ENCODE assay signal across 1 cellular context in the genomic region with DNA sequence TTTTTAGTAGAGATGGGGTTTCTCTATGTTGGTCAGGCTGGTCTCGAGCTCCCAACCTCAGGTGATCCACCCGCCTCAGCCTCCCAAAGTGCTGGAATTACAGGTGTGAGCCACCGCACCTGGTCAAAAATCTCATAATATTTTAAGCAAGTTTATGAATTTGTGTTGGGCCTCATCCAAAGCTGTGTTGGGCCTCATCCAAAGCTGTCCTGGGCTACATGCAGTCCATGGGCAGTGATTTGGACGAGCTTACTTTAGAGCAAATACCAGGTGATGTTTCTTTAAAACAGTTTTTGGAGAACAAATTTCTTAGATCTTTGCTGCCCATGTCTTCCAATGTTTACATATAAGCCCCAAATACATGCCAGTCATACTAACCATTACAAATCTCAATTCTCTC.
TF ChIP-seq lines count a peak whose summit lies in the region.

No MANE protein-coding gene starts in this region.

TF ChIP-seq in GM23338, 12 proteins besides CTCF, POLR2A, EP300 and RAD21 (continued from another document):
- TF ChIP-seq, protein P1, sequence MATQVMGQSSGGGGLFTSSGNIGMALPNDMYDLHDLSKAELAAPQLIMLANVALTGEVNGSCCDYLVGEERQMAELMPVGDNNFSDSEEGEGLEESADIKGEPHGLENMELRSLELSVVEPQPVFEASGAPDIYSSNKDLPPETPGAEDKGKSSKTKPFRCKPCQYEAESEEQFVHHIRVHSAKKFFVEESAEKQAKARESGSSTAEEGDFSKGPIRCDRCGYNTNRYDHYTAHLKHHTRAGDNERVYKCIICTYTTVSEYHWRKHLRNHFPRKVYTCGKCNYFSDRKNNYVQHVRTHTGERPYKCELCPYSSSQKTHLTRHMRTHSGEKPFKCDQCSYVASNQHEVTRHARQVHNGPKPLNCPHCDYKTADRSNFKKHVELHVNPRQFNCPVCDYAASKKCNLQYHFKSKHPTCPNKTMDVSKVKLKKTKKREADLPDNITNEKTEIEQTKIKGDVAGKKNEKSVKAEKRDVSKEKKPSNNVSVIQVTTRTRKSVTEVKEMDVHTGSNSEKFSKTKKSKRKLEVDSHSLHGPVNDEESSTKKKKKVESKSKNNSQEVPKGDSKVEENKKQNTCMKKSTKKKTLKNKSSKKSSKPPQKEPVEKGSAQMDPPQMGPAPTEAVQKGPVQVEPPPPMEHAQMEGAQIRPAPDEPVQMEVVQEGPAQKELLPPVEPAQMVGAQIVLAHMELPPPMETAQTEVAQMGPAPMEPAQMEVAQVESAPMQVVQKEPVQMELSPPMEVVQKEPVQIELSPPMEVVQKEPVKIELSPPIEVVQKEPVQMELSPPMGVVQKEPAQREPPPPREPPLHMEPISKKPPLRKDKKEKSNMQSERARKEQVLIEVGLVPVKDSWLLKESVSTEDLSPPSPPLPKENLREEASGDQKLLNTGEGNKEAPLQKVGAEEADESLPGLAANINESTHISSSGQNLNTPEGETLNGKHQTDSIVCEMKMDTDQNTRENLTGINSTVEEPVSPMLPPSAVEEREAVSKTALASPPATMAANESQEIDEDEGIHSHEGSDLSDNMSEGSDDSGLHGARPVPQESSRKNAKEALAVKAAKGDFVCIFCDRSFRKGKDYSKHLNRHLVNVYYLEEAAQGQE (IDR thresholded peaks at IDR 0.05; ENCODE audit: unreplicated experiment): no peak
- no peak for TF ChIP-seq ZNF114 (CRISPR knock-in tag; IDR thresholded peaks at IDR 0.05)
